In genomic region chr20:8213831-8214587, GRCh38 we compare ENCODE assay signal across 8 cellular contexts.
DNase-seq lines count a peak whose midpoint lies in the region; ATAC-seq and TF ChIP-seq lines count a peak whose summit lies in the region.

No MANE protein-coding gene starts in this region.

- H3K4me1 Mint-ChIP-seq in activated CD4-positive, alpha-beta T cell treated with anti-CD3 and anti-CD28 coated beads, Interleukin-2, amount 10 ng/mL, durations not matched to agents 24 days and 14 days, result peaks cover 43% of the 10 kb centered on the region
- peaks cover 51% of the 10 kb centered on the region for H3K4me1 Mint-ChIP-seq in T-helper 2 cell treated with Interferon-gamma antibody and Interleukin-4, amounts not matched to agents 5 μg/mL and 100 μg/mL, for 36 hours (ENCODE audit: low read depth)
- peaks cover 63% of the 10 kb centered on the region for H3K4me1 Mint-ChIP-seq in stimulated activated effector memory CD8-positive, alpha-beta T cell treated with anti-CD3 and anti-CD28 coated beads, Interleukin-12 subunit alpha, Interleukin-12 subunit beta, amount 100 ng/mL, for 72 hours

- H3K27ac Mint-ChIP-seq in activated CD4-positive, alpha-beta T cell treated with anti-CD3 and anti-CD28 coated beads, Interleukin-2, amount 10 ng/mL, durations not matched to agents 24 days and 14 days, result peak overlapping the region; percentile 64
- peak overlapping the region; percentile 76 for H3K27ac Mint-ChIP-seq in T-helper 2 cell treated with Interferon-gamma antibody and Interleukin-4, amounts not matched to agents 5 μg/mL and 100 μg/mL, for 36 hours
- peak overlapping the region; percentile 77 for H3K27ac Mint-ChIP-seq in stimulated activated effector memory CD8-positive, alpha-beta T cell treated with anti-CD3 and anti-CD28 coated beads, Interleukin-12 subunit alpha, Interleukin-12 subunit beta, amount 100 ng/mL, for 72 hours

- DNase-seq in activated CD4-positive, alpha-beta T cell treated with anti-CD3 and anti-CD28 coated beads, Interleukin-2, amount 10 ng/mL, durations not matched to agents 24 days and 14 days, result peak; percentile 71
- no peak for DNase-seq in activated CD4-positive, alpha-beta T cell treated with anti-CD3 and anti-CD28 coated beads for 1 hour
- DNase-seq in T-helper 2 cell treated with Interferon-gamma antibody and Interleukin-4, amounts not matched to agents 5 μg/mL and 100 μg/mL, for 36 hours (ENCODE audit: low spot score), result peak; percentile 29
- DNase-seq in stimulated activated effector memory CD8-positive, alpha-beta T cell treated with anti-CD3 and anti-CD28 coated beads, Interleukin-12 subunit alpha, Interleukin-12 subunit beta, amount 100 ng/mL, for 72 hours (ENCODE audit: low spot score in 2 of 2), result no peak
- no peak for DNase-seq in NCI-H1930 (lab: John Stamatoyannopoulos, UW)
- no peak for DNase-seq in SHP77 treated with DMSO at 0.1 percent for 48 hours (lab: John Stamatoyannopoulos, UW)

- intact Hi-C loops in activated CD4-positive, alpha-beta T cell treated with anti-CD3 and anti-CD28 coated beads, Interleukin-2, amount 10 ng/mL, durations not matched to agents 24 days and 14 days (cut with micrococcal nuclease), result loop anchor here (1.0 to 10.0 kb wide), 3 partner anchors 58 to 188 kb away; no protein-coding TSS in a partner anchor

- no peaks in the 10 kb centered on the region for H3K36me3 Mint-ChIP-seq in activated CD4-positive, alpha-beta T cell treated with anti-CD3 and anti-CD28 coated beads, Interleukin-2, amount 10 ng/mL, durations not matched to agents 24 days and 14 days (ENCODE audit: low read depth)
- H3K36me3 Mint-ChIP-seq in T-helper 2 cell treated with Interferon-gamma antibody and Interleukin-4, amounts not matched to agents 5 μg/mL and 100 μg/mL, for 36 hours (ENCODE audit: low read depth), result no peaks in the 10 kb centered on the region
- H3K36me3 Mint-ChIP-seq in stimulated activated effector memory CD8-positive, alpha-beta T cell treated with anti-CD3 and anti-CD28 coated beads, Interleukin-12 subunit alpha, Interleukin-12 subunit beta, amount 100 ng/mL, for 72 hours, result peaks cover 5% of the 10 kb centered on the region

- peak overlapping the region; percentile 77 for H3K4me3 Mint-ChIP-seq in activated CD4-positive, alpha-beta T cell treated with anti-CD3 and anti-CD28 coated beads, Interleukin-2, amount 10 ng/mL, durations not matched to agents 24 days and 14 days
- H3K4me3 Mint-ChIP-seq in T-helper 2 cell treated with Interferon-gamma antibody and Interleukin-4, amounts not matched to agents 5 μg/mL and 100 μg/mL, for 36 hours, result peak overlapping the region; percentile 68
- peak overlapping the region; percentile 63 for H3K4me3 Mint-ChIP-seq in stimulated activated effector memory CD8-positive, alpha-beta T cell treated with anti-CD3 and anti-CD28 coated beads, Interleukin-12 subunit alpha, Interleukin-12 subunit beta, amount 100 ng/mL, for 72 hours

- ATAC-seq in HG02840 (IDR thresholded peaks at IDR 0.05; ENCODE audit: low FRiP score, unreplicated experiment) (peak; percentile 86), SK-N-SH treated with all-trans-retinoic acid at 6 μM for 48 hours (no peak)
- ATAC-seq in stimulated activated effector memory CD8-positive, alpha-beta T cell treated with anti-CD3 and anti-CD28 coated beads, Interleukin-12 subunit alpha, Interleukin-12 subunit beta, amount 100 ng/mL, for 72 hours, result peak; percentile 82

- peaks cover 11% of the 10 kb centered on the region for H3K9me3 Mint-ChIP-seq in activated CD4-positive, alpha-beta T cell treated with anti-CD3 and anti-CD28 coated beads, Interleukin-2, amount 10 ng/mL, durations not matched to agents 24 days and 14 days
- no peaks in the 10 kb centered on the region for H3K9me3 Mint-ChIP-seq in T-helper 2 cell treated with Interferon-gamma antibody and Interleukin-4, amounts not matched to agents 5 μg/mL and 100 μg/mL, for 36 hours
- H3K9me3 Mint-ChIP-seq in stimulated activated effector memory CD8-positive, alpha-beta T cell treated with anti-CD3 and anti-CD28 coated beads, Interleukin-12 subunit alpha, Interleukin-12 subunit beta, amount 100 ng/mL, for 72 hours, result no peaks in the 10 kb centered on the region

- H3K27me3 Mint-ChIP-seq in activated CD4-positive, alpha-beta T cell treated with anti-CD3 and anti-CD28 coated beads, Interleukin-2, amount 10 ng/mL, durations not matched to agents 24 days and 14 days, result peaks cover 2% of the 10 kb centered on the region
- no peaks in the 10 kb centered on the region for H3K27me3 Mint-ChIP-seq in T-helper 2 cell treated with Interferon-gamma antibody and Interleukin-4, amounts not matched to agents 5 μg/mL and 100 μg/mL, for 36 hours (ENCODE audit: low read depth)

TF ChIP-seq in SK-N-SH treated with all-trans-retinoic acid at 6 μM for 48 hours, 23 proteins besides CTCF, POLR2A, EP300 and RAD21:
- no peak for TF ChIP-seq SNAI2 (CRISPR knock-in tag; IDR thresholded peaks at IDR 0.05)
- no peak for TF ChIP-seq PATZ1 (CRISPR knock-in tag; IDR thresholded peaks at IDR 0.05; ENCODE audit: borderline replicate concordance)
- TF ChIP-seq, protein P1, sequence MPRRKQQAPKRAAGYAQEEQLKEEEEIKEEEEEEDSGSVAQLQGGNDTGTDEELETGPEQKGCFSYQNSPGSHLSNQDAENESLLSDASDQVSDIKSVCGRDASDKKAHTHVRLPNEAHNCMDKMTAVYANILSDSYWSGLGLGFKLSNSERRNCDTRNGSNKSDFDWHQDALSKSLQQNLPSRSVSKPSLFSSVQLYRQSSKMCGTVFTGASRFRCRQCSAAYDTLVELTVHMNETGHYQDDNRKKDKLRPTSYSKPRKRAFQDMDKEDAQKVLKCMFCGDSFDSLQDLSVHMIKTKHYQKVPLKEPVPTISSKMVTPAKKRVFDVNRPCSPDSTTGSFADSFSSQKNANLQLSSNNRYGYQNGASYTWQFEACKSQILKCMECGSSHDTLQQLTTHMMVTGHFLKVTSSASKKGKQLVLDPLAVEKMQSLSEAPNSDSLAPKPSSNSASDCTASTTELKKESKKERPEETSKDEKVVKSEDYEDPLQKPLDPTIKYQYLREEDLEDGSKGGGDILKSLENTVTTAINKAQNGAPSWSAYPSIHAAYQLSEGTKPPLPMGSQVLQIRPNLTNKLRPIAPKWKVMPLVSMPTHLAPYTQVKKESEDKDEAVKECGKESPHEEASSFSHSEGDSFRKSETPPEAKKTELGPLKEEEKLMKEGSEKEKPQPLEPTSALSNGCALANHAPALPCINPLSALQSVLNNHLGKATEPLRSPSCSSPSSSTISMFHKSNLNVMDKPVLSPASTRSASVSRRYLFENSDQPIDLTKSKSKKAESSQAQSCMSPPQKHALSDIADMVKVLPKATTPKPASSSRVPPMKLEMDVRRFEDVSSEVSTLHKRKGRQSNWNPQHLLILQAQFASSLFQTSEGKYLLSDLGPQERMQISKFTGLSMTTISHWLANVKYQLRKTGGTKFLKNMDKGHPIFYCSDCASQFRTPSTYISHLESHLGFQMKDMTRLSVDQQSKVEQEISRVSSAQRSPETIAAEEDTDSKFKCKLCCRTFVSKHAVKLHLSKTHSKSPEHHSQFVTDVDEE (CRISPR knock-in tag; IDR thresholded peaks at IDR 0.05), result no peak
- TF ChIP-seq GLIS3 (CRISPR knock-in tag; IDR thresholded peaks at IDR 0.05), result no peak
- TF ChIP-seq CREB5 (CRISPR knock-in tag; IDR thresholded peaks at IDR 0.05; ENCODE audit: low read depth), result no peak
- no peak for TF ChIP-seq ZC3H10 (CRISPR knock-in tag; IDR thresholded peaks at IDR 0.05)

Comparison
In these comparisons a context has a peak if more than half of its experiments do, and no peak if none do; other contexts are left out.
1. DNase-seq: peak in activated CD4-positive, alpha-beta T cell treated with anti-CD3 and anti-CD28 coated beads, Interleukin-2, amount 10 ng/mL, durations not matched to agents 24 days and 14 days (single experiment) and T-helper 2 cell treated with Interferon-gamma antibody and Interleukin-4, amounts not matched to agents 5 μg/mL and 100 μg/mL, for 36 hours (single experiment); none in activated CD4-positive, alpha-beta T cell treated with anti-CD3 and anti-CD28 coated beads for 1 hour (single experiment), stimulated activated effector memory CD8-positive, alpha-beta T cell treated with anti-CD3 and anti-CD28 coated beads, Interleukin-12 subunit alpha, Interleukin-12 subunit beta, amount 100 ng/mL, for 72 hours (0 of 2), NCI-H1930 (0 of 2) and SHP77 treated with DMSO at 0.1 percent for 48 hours (single experiment).
2. Peak in every context shown above with its lines, with median percentiles within 50 percentile points of each other: H3K27ac Mint-ChIP-seq and H3K4me3 Mint-ChIP-seq.